Comparison of ENCODE assay signal across 14 cellular contexts in the genomic region with DNA sequence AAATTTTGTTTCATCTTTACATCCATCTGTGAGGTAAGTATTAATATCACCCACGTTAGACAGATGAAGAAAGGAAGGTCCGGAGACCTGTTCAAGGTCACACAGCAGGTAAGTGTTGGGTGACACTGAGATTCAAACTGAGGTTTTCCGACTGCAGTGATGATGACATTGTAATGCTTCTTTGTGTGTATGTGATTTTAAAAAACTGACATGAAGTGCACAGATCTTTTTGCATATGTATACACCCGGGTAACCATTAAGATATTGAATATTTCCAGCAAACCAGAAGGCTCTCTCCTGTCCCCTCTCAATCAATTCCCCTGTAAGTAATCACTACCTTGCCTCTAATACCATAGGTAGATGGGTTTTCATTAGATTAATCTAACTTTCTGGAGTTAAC. TPM values are rescaled to one million over a fixed set of nuclear protein-coding genes. Genes with fewer than 3 reads are reported as not detected.
DNase-seq lines count a peak whose midpoint lies in the region; TF ChIP-seq lines count a peak whose summit lies in the region.
"Had no signal": no experiment of that assay in that cellular context is flagged by ENCODE, and none has a peak within 500 bp of the region (broad histone marks: within the 10 kb centered on the region; RNA-seq: fewer than 3 reads in every experiment).

No MANE protein-coding gene starts in this region.

- no peaks in the 10 kb centered on the region for H3K27me3 ChIP-seq in breast epithelium
- H3K27me3 ChIP-seq: BLaER1 treated with 17β-estradiol and CSF1 and Interleukin-3, amounts not matched to agents 10 nM and 100 nM had no signal

- no peaks in the 10 kb centered on the region for H3K9me3 Mint-ChIP-seq in MCF 10A (ENCODE audit: unreplicated experiment)
- H3K9me3 Mint-ChIP-seq in brain, result peaks cover 0 to 3% (median 0%) of the 10 kb centered on the region in 5 experiments
- no peaks in the 10 kb centered on the region for H3K9me3 Mint-ChIP-seq in neural crest cell
- no peaks in the 10 kb centered on the region for H3K9me3 Mint-ChIP-seq in HFFc6

- intact Hi-C loops in MCF 10A (cut with micrococcal nuclease), result no loop called here
- intact Hi-C loops in breast epithelium (cut with DNase I; ENCODE audit: low total_unique reads), result no loop called here

- H3K4me1 ChIP-seq in breast epithelium, result peaks cover 0 to 8% of the 10 kb centered on the region in 2 donors

- H3K4me1 Mint-ChIP-seq in MCF 10A (ENCODE audit: insufficient read depth, unreplicated experiment) (peaks cover 27% of the 10 kb centered on the region), brain (peaks cover 40% of the 10 kb centered on the region), neural crest cell (peaks cover 28% of the 10 kb centered on the region), HFFc6 (ENCODE audit: low read depth) (peaks cover 63% of the 10 kb centered on the region)

- no peak overlapping the region for H3K27ac Mint-ChIP-seq in MCF 10A (ENCODE audit: low read depth, unreplicated experiment)
- H3K27ac Mint-ChIP-seq in brain, result peak overlapping the region in 3 of 5 experiments; percentile 83 to 98 (median 92)
- H3K27ac Mint-ChIP-seq in neural crest cell (ENCODE audit: unreplicated experiment), result no peak overlapping the region
- no peak overlapping the region for H3K27ac Mint-ChIP-seq in HFFc6

- BruUV-seq in MCF 10A (replicated peaks; lab: Mats Ljungman, UMichigan), result no TSS peak

- no peak overlapping the region for H3K4me3 ChIP-seq in breast epithelium
- H3K4me3 ChIP-seq: BLaER1 treated with 17β-estradiol and CSF1 and Interleukin-3, amounts not matched to agents 10 nM and 100 nM had no signal

- TF ChIP-seq CTCF in MCF 10A (IDR thresholded peaks at IDR 0.05; ENCODE audit: unreplicated experiment) (no peak), breast epithelium (IDR thresholded peaks at IDR 0.05) (no peak), brain (conservative IDR thresholded peaks at IDR 0.05) (no peak), neural crest cell (conservative IDR thresholded peaks at IDR 0.05) (no peak), HFFc6 (IDR thresholded peaks at IDR 0.05) (no peak)

- CTCF ChIA-PET in MCF 10A (lab: Yijun Ruan, JAX), result interaction anchor here (1.0 to 1.1 kb wide), 2 partner anchors 69 to 142 kb away, joined by 3 read pairs; no protein-coding TSS in a partner anchor

- POLR2A ChIA-PET in MCF 10A (lab: Yijun Ruan, JAX), result interaction anchor here (1.0 to 6.1 kb wide), 5 partner anchors 88 to 186 kb away, joined by 3 to 46 read pairs (median 4); no protein-coding TSS in a partner anchor

- peak overlapping the region; percentile 90 for H3K4me3 Mint-ChIP-seq in MCF 10A (ENCODE audit: unreplicated experiment)
- peak overlapping the region in 4 of 5 experiments; percentile 1 to 91 (median 14) for H3K4me3 Mint-ChIP-seq in brain
- H3K4me3 Mint-ChIP-seq in neural crest cell, result peak overlapping the region; percentile 24
- H3K4me3 Mint-ChIP-seq in HFFc6, result no peak overlapping the region

- H3K36me3 ChIP-seq in breast epithelium, result no peaks in the 10 kb centered on the region
- H3K36me3 ChIP-seq: BLaER1 treated with 17β-estradiol and CSF1 and Interleukin-3, amounts not matched to agents 10 nM and 100 nM had no signal

- H3K36me3 Mint-ChIP-seq in MCF 10A (ENCODE audit: insufficient read depth, unreplicated experiment) (no peaks in the 10 kb centered on the region), brain (no peaks in the 10 kb centered on the region), neural crest cell (ENCODE audit: low read depth) (no peaks in the 10 kb centered on the region), HFFc6 (ENCODE audit: low read depth) (peaks cover 13% of the 10 kb centered on the region)

- H3K27ac ChIP-seq in breast epithelium (no peak overlapping the region), caudate nucleus (ENCODE audit: low read depth, low read length) (no peak overlapping the region)

- H3K27me3 Mint-ChIP-seq in MCF 10A (ENCODE audit: insufficient read depth, unreplicated experiment), result no peaks in the 10 kb centered on the region
- peaks cover 26% of the 10 kb centered on the region for H3K27me3 Mint-ChIP-seq in brain
- peaks cover 15% of the 10 kb centered on the region for H3K27me3 Mint-ChIP-seq in neural crest cell (ENCODE audit: low read depth)
- H3K27me3 Mint-ChIP-seq in HFFc6 (ENCODE audit: insufficient read depth), result no peaks in the 10 kb centered on the region; the same call in 1 of the 2 replicates

- no peaks in the 10 kb centered on the region for H3K9me3 ChIP-seq in breast epithelium
- H3K9me3 ChIP-seq: BLaER1 treated with 17β-estradiol and CSF1 and Interleukin-3, amounts not matched to agents 10 nM and 100 nM had no signal

- DNase-seq in MCF 10A (ENCODE audit: unreplicated experiment) (no peak), breast epithelium (ENCODE audit: low spot score in 2 of 2) (no peak), neural crest cell (ENCODE audit: low read depth, low spot score) (no peak), caudate nucleus (lab: John Stamatoyannopoulos, UW) (no peak), HFFc6 (no peak), SHP77 treated with DMSO at 0.1 percent for 48 hours (lab: John Stamatoyannopoulos, UW) (no peak), NOMO-1 treated with dmso at 0.1 percent for 144 hours (lab: John Stamatoyannopoulos, UW; ENCODE audit: unreplicated experiment) (no peak)
- DNase-seq: NCI-H1092, NCI-H146, NCI-H2081 treated with DMSO at 0.1 percent for 48 hours, NCI-H510A treated with DMSO at 0.1 percent for 48 hours, NCI-H82 had no signal

- no peak for TF ChIP-seq POLR2A in breast epithelium (IDR thresholded peaks at IDR 0.05)

RNA-seq across cellular contexts. Expression of a gene that starts 1.5 kb away (rescaled TPM):
- total RNA-seq in MCF 10A (2022), result 115 and 141 TPM in 2 replicates
- total RNA-seq in breast epithelium, result 10 to 100 TPM; 25.9 to 64.9 (median 31.0) TPM
- polyA plus RNA-seq in brain (ENCODE audit: insufficient read depth, low read depth, low replicate concordance), result 22.4 TPM
- total RNA-seq in neural crest cell, result 37.8 and 39.3 TPM in 2 replicates
- 100 to 1,000 TPM in 1 of 6 experiments, 10 to 100 TPM in 5; 65.7 to 103 (median 73.4) TPM for total RNA-seq in HFFc6 (2021; fragmentation: NEBNext Ultra II Directional; extraction: Animal tissue kit (Norgen Biotek cat#: 25700))

Comparison
In these comparisons a context has a peak if more than half of its experiments do, and no peak if none do; other contexts are left out.
1. H3K27ac Mint-ChIP-seq: peak in brain (3 of 5); none in MCF 10A (single experiment), neural crest cell (single experiment) and HFFc6 (single experiment).